ENCODE assay signal across 10 cellular contexts in the genomic region with DNA sequence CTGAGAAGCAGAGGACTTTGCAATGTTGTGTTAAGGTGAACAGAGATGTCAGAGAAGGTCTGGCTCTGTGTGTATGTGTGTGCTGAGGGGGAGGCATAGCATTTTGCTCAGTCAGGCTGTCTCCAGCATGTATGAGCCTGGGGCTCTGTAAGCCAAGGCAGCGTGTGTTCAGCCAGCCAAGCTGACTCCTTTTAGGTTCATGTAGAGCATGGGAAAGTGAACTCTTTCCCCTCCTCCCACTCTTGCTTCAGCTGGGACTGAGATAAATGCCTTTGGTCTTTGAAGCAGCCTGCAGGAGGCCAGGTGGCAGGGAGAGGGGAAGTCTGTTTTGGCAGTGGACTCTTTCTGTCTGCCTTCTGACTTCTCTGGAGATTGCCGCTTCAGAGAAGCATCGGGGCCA. TPM values are rescaled to one million over a fixed set of nuclear protein-coding genes. Genes with fewer than 3 reads are reported as not detected.
DNase-seq lines count a peak whose midpoint lies in the region; ATAC-seq and TF ChIP-seq lines count a peak whose summit lies in the region.
"Had no signal": no experiment of that assay in that cellular context is flagged by ENCODE, and none has a peak within 500 bp of the region (broad histone marks: within the 10 kb centered on the region; RNA-seq: fewer than 3 reads in every experiment).

No MANE protein-coding gene starts in this region.

- ATAC-seq in lower lobe of right lung: no peak
- ATAC-seq: activated naive CD4-positive, alpha-beta T cell treated with anti-CD3 and anti-CD28 coated beads, Interleukin-2, amount 50 U/mL, for 72 hours had no signal

- peak overlapping the region in 2 of 8 donors; percentile 17 to 28 for H3K4me3 Mint-ChIP-seq in CD4-positive, alpha-beta memory T cell
- no peak overlapping the region for H3K4me3 Mint-ChIP-seq in endothelial cell (ENCODE audit: unreplicated experiment)
- peak overlapping the region in 1 of 7 donors; percentile 97 for H3K4me3 Mint-ChIP-seq in CD8-positive, alpha-beta memory T cell

- peak overlapping the region; percentile 40 for H3K4me2 ChIP-seq in Loucy (ENCODE audit: low read depth, low read length, poor library complexity, severe bottlenecking)

- H3K79me2 ChIP-seq in Loucy (ENCODE audit: insufficient read depth, low read length): peaks cover 60% of the 10 kb centered on the region

- no peak overlapping the region for H2AFZ ChIP-seq in Loucy (ENCODE audit: low read length)

- no peaks in the 10 kb centered on the region for H3K9me3 ChIP-seq in CD4-positive, alpha-beta memory T cell (ENCODE audit: control insufficient read depth in 1 of 2, low read length in 2 of 2)
- no peaks in the 10 kb centered on the region for H3K9me3 ChIP-seq in Loucy (ENCODE audit: insufficient read depth, low read depth, low read length)
- H3K9me3 ChIP-seq in lower lobe of right lung: no peaks in the 10 kb centered on the region
- no peaks in the 10 kb centered on the region for H3K9me3 ChIP-seq in CD8-positive, alpha-beta memory T cell (ENCODE audit: low read length)

- peaks cover 31 to 56% (median 37%) of the 10 kb centered on the region in 4 donors for H3K4me1 Mint-ChIP-seq in CD4-positive, alpha-beta memory T cell
- H3K4me1 Mint-ChIP-seq in endothelial cell (ENCODE audit: unreplicated experiment): peaks cover 28% of the 10 kb centered on the region
- peaks cover 30 to 51% (median 46%) of the 10 kb centered on the region in 3 donors for H3K4me1 Mint-ChIP-seq in CD8-positive, alpha-beta memory T cell

- no peaks in the 10 kb centered on the region for H3K9me3 Mint-ChIP-seq in CD4-positive, alpha-beta memory T cell
- no peaks in the 10 kb centered on the region for H3K9me3 Mint-ChIP-seq in endothelial cell (ENCODE audit: unreplicated experiment)
- no peaks in the 10 kb centered on the region for H3K9me3 Mint-ChIP-seq in CD8-positive, alpha-beta memory T cell
- H3K9me3 Mint-ChIP-seq: activated naive CD4-positive, alpha-beta T cell treated with anti-CD3 and anti-CD28 coated beads, Interleukin-2, amount 50 U/mL, for 72 hours had no signal

- no peaks in the 10 kb centered on the region for H4K20me1 ChIP-seq in Loucy (ENCODE audit: insufficient read depth, low read length, poor library complexity, severe bottlenecking)

- peak overlapping the region; percentile 19 for H3K9ac ChIP-seq in Loucy (ENCODE audit: low read depth, low read length, poor library complexity, severe bottlenecking)

- H3K36me3 ChIP-seq in CD4-positive, alpha-beta memory T cell (ENCODE audit: insufficient read depth, low read length): no peaks in the 10 kb centered on the region
- H3K36me3 ChIP-seq in Loucy (ENCODE audit: insufficient read depth, low read length) (no peaks in the 10 kb centered on the region), lower lobe of right lung (no peaks in the 10 kb centered on the region)
- no peaks in the 10 kb centered on the region for H3K36me3 ChIP-seq in CD8-positive, alpha-beta memory T cell (ENCODE audit: insufficient read depth, low read length)

- H3F3A ChIP-seq in Loucy (ENCODE audit: low read depth): no peaks in the 10 kb centered on the region

- peaks cover 14 to 22% of the 10 kb centered on the region in 2 donors for H3K36me3 Mint-ChIP-seq in CD4-positive, alpha-beta memory T cell
- H3K36me3 Mint-ChIP-seq in endothelial cell (ENCODE audit: low read depth, unreplicated experiment): peaks cover 12% of the 10 kb centered on the region
- H3K36me3 Mint-ChIP-seq in CD8-positive, alpha-beta memory T cell: peaks cover 0 to 36% (median 10%) of the 10 kb centered on the region in 3 donors

- H3K9me2 ChIP-seq in Loucy (replicated peaks; ENCODE audit: low read depth, low read length): no peaks in the 10 kb centered on the region

- TF ChIP-seq CTCF in Loucy (conservative IDR thresholded peaks at IDR 0.05; ENCODE audit: low read length) (no peak), lower lobe of right lung (IDR thresholded peaks at IDR 0.05) (no peak), endothelial cell (IDR thresholded peaks at IDR 0.05; ENCODE audit: unreplicated experiment) (no peak)

- peak overlapping the region in 4 of 7 donors; percentile 0 to 74 (median 24) for H3K27ac Mint-ChIP-seq in CD4-positive, alpha-beta memory T cell
- no peak overlapping the region for H3K27ac Mint-ChIP-seq in endothelial cell (ENCODE audit: unreplicated experiment)
- H3K27ac Mint-ChIP-seq in CD8-positive, alpha-beta memory T cell: peak overlapping the region in 2 of 8 donors; percentile 57 to 65

- H3K27me3 ChIP-seq in CD4-positive, alpha-beta memory T cell (ENCODE audit: insufficient read depth, low read length): no peaks in the 10 kb centered on the region
- H3K27me3 ChIP-seq in Loucy (ENCODE audit: insufficient read depth, low read length, poor library complexity, severe bottlenecking) (no peaks in the 10 kb centered on the region), lower lobe of right lung (ENCODE audit: low read depth) (no peaks in the 10 kb centered on the region)
- no peaks in the 10 kb centered on the region for H3K27me3 ChIP-seq in CD8-positive, alpha-beta memory T cell (ENCODE audit: insufficient read depth, low read length, poor library complexity, severe bottlenecking)

- peaks cover 17% of the 10 kb centered on the region for H3K4me1 ChIP-seq in CD4-positive, alpha-beta memory T cell (ENCODE audit: insufficient read depth, low read length)
- H3K4me1 ChIP-seq in Loucy (ENCODE audit: insufficient read depth, low read length, poor library complexity, severe bottlenecking) (peaks cover 38% of the 10 kb centered on the region), lower lobe of right lung (peaks cover 7% of the 10 kb centered on the region)
- peaks cover 7% of the 10 kb centered on the region for H3K4me1 ChIP-seq in CD8-positive, alpha-beta memory T cell (ENCODE audit: insufficient read depth, low read length)

- DNase-seq in CD4-positive, alpha-beta memory T cell: no peak
- DNase-seq in cerebellum (ENCODE audit: low spot score): peak; percentile 59
- no peak for DNase-seq in lower lobe of right lung
- no peak for DNase-seq in midbrain (lab: John Stamatoyannopoulos, UW)
- no peak for DNase-seq in endothelial cell (ENCODE audit: low spot score)
- no peak for DNase-seq in CD8-positive, alpha-beta memory T cell
- DNase-seq in NCI-H2081 treated with DMSO at 0.1 percent for 48 hours (lab: John Stamatoyannopoulos, UW): no peak

- CTCF ChIA-PET in CD4-positive, alpha-beta memory T cell (lab: Charles Lee; ENCODE audit: partially characterized antibody): no interaction called here
- CTCF ChIA-PET in CD8-positive, alpha-beta memory T cell (lab: Charles Lee): no interaction called here

- H3K4me3 ChIP-seq in CD4-positive, alpha-beta memory T cell (ENCODE audit: low read length in 2 of 2): no peak overlapping the region
- H3K4me3 ChIP-seq in Loucy (ENCODE audit: low read length, poor library complexity, severe bottlenecking) (peak overlapping the region; percentile 1), lower lobe of right lung (no peak overlapping the region)
- no peak overlapping the region for H3K4me3 ChIP-seq in CD8-positive, alpha-beta memory T cell (ENCODE audit: low read length)

- intact Hi-C loops in CD4-positive, alpha-beta memory T cell (cut with micrococcal nuclease): loop anchor here (10.0 kb wide), 1 partner anchor 647 kb away; the partner anchor contains the start of gene TAF5
- intact Hi-C loops in lower lobe of right lung (cut with DNase I): no loop called here

- POLR2A ChIA-PET in CD4-positive, alpha-beta memory T cell (lab: Charles Lee; ENCODE audit: partially characterized antibody): no interaction called here
- POLR2A ChIA-PET in CD8-positive, alpha-beta memory T cell (lab: Charles Lee): no interaction called here

- H3K27ac ChIP-seq in CD4-positive, alpha-beta memory T cell (ENCODE audit: low read depth, low read length): no peak overlapping the region
- H3K27ac ChIP-seq in lower lobe of right lung: peak overlapping the region; percentile 11
- no peak overlapping the region for H3K27ac ChIP-seq in CD8-positive, alpha-beta memory T cell (ENCODE audit: low read depth, low read length)
- H3K27ac ChIP-seq: C4-2B had no signal

- H3K27me3 Mint-ChIP-seq in CD4-positive, alpha-beta memory T cell: no peaks in the 10 kb centered on the region
- H3K27me3 Mint-ChIP-seq in endothelial cell (ENCODE audit: unreplicated experiment): peaks cover 5% of the 10 kb centered on the region
- H3K27me3 Mint-ChIP-seq in CD8-positive, alpha-beta memory T cell: no peaks in the 10 kb centered on the region

RNA-seq across cellular contexts. Expression of gene SFXN2, which starts 3.8 kb away (rescaled TPM):
- 10 to 100 TPM; 20.2 to 21.7 TPM for total RNA-seq in CD4-positive, alpha-beta memory T cell
- 10 to 100 TPM in 1 of 2 donors, 1 to 10 TPM in 1; 9.5 to 11.4 TPM for polyA plus RNA-seq in CD4-positive, alpha-beta memory T cell
- total RNA-seq in cerebellum (10.1 TPM), lower lobe of right lung (10.0 TPM), endothelial cell (ENCODE audit: unreplicated experiment) (6.3 TPM)
- total RNA-seq in CD8-positive, alpha-beta memory T cell: 10 to 100 TPM; 27.6 to 30.6 TPM
- 10.1 TPM for polyA plus RNA-seq in CD8-positive, alpha-beta memory T cell

RNA-seq across cellular contexts. Expression of gene ARL3, which starts 4.0 kb away (rescaled TPM):
- 1 to 10 TPM; 3.7 to 4.0 TPM for total RNA-seq in CD4-positive, alpha-beta memory T cell
- polyA plus RNA-seq in CD4-positive, alpha-beta memory T cell: 1 to 10 TPM; 5.8 to 7.3 TPM
- total RNA-seq in cerebellum (17.1 TPM), lower lobe of right lung (7.3 TPM), endothelial cell (ENCODE audit: unreplicated experiment) (9.0 TPM)
- total RNA-seq in CD8-positive, alpha-beta memory T cell: 1 to 10 TPM; 8.7 TPM
- polyA plus RNA-seq in CD8-positive, alpha-beta memory T cell: 5.7 TPM

RNA-seq across cellular contexts. Expression of gene WBP1L, which starts 25.5 kb away (rescaled TPM):
- 10 to 100 TPM; 39.3 to 41.1 TPM for total RNA-seq in CD4-positive, alpha-beta memory T cell
- 10 to 100 TPM; 25.7 to 34.3 TPM for polyA plus RNA-seq in CD4-positive, alpha-beta memory T cell
- total RNA-seq in cerebellum (29.6 TPM), lower lobe of right lung (44.5 TPM), endothelial cell (ENCODE audit: unreplicated experiment) (49.4 TPM)
- total RNA-seq in CD8-positive, alpha-beta memory T cell: 10 to 100 TPM; 16.0 to 17.8 TPM
- polyA plus RNA-seq in CD8-positive, alpha-beta memory T cell: 28.5 TPM
